ENCODE assay signal across 8 cellular contexts in genomic region chr4:2961411-2962098, GRCh38. TPM values are rescaled to one million over a fixed set of nuclear protein-coding genes. Genes with fewer than 3 reads are reported as not detected.
DNase-seq lines count a peak whose midpoint lies in the region; ATAC-seq, FAIRE-seq and TF ChIP-seq lines count a peak whose summit lies in the region.

No MANE protein-coding gene starts in this region.

- 90% methylated on average over 15 of the region's 15 CpGs; no CpG with 5 or more reads in 1 of the 2 experiments for WGBS in H1 (ENCODE audit: extremely low coverage in 1 of 2, insufficient coverage in 1 of 2, insufficient read length in 1 of 2, insufficient replicate concordance in 2 of 2, low coverage in 1 of 2, low lambda C conversion rate in 2 of 2, missing lambda C conversion rate in 1 of 2), 2 experiments

- H3K14ac ChIP-seq in H1 (ENCODE audit: insufficient read length) = no peak overlapping the region

- CTCF ChIA-PET in H1 (lab: Charles Lee; ENCODE audit: partially characterized antibody) = interaction anchor here (0.7 to 1.2 kb wide), 4 partner anchors 9 to 699 kb away, joined by 3 to 4 read pairs (median 4); no protein-coding TSS in a partner anchor

- H2AFZ ChIP-seq in H1 (ENCODE audit: low read length) = no peak overlapping the region

- peak overlapping the region in 1 of 4 experiments; percentile 23; a peak in 1 of 7 replicates for H3K9ac ChIP-seq in H1 (replicated peaks in 1 of 4; ENCODE audit: extremely low read depth in 1 of 4, low read depth in 3 of 4, low read length in 3 of 4)

- TF ChIP-seq CTCF in H1 (IDR thresholded peaks at IDR 0.05; ENCODE audit: control extremely low read depth in 1 of 3, insufficient read depth in 1 of 3, low read depth in 1 of 3, low read length in 3 of 3) = no peak

- peaks cover 2 to 8% of the 10 kb centered on the region in 2 experiments for H4K20me1 ChIP-seq in H1 (replicated peaks in 1 of 2; ENCODE audit: control insufficient read depth in 1 of 2, insufficient read depth in 2 of 2, low read length in 2 of 2)

- H3K23ac ChIP-seq in H1 (ENCODE audit: insufficient read length) = no peak overlapping the region

- peaks cover 3 to 9% (median 6%) of the 10 kb centered on the region in 4 experiments; a peak in 5 of 7 replicates for H3K4me1 ChIP-seq in H1 (replicated peaks in 1 of 4; ENCODE audit: control insufficient read depth in 3 of 4, insufficient read depth in 4 of 4, low read length in 3 of 4)

- no peak overlapping the region for H2BK20ac ChIP-seq in H1 (ENCODE audit: low read length)

- TF ChIP-seq POLR2A in H1 (IDR thresholded peaks at IDR 0.05; ENCODE audit: control extremely low read depth in 1 of 2, low read depth in 2 of 2, low read length in 2 of 2) = no peak

- no peak overlapping the region; the same call in 1 of the 2 replicates for H4K8ac ChIP-seq in H1 (ENCODE audit: extremely low read depth, insufficient read depth, low read length)

- H3K9me3 ChIP-seq in H1 (ENCODE audit: insufficient read depth in 2 of 2, low read depth in 1 of 2, low read length in 1 of 2) = peaks cover under 1 to 3% of the 10 kb centered on the region in 2 experiments

- peaks cover 16% of the 10 kb centered on the region; the same call in 1 of the 2 replicates for H3K23me2 ChIP-seq in H1 (ENCODE audit: low read depth, low read length)

- H4K5ac ChIP-seq in H1 (ENCODE audit: insufficient read length, low read depth, low read length) = no peak overlapping the region

- TF ChIP-seq RAD21 in H1 (IDR thresholded peaks at IDR 0.05 in 1 of 2, conservative IDR thresholded peaks at IDR 0.05 in 1 of 2; ENCODE audit: low read depth in 2 of 2, low read length in 2 of 2) = no peak

- H3K4me2 ChIP-seq in H1 (ENCODE audit: insufficient read depth in 1 of 2, low read depth in 2 of 2, low read length in 2 of 2) = peak overlapping the region; percentile 87 to 89

- H3K27ac ChIP-seq in H1 (ENCODE audit: low read depth, low read length) = peak overlapping the region; percentile 39; the same call in 1 of the 2 replicates

- H2BK5ac ChIP-seq in H1 (ENCODE audit: low read depth, low read length) = no peak overlapping the region

- peaks cover 12 to 28% (median 16%) of the 10 kb centered on the region in 4 experiments for H3K36me3 ChIP-seq in H1 (ENCODE audit: control insufficient read depth in 2 of 4, insufficient read depth in 4 of 4, low read length in 3 of 4)

- H2AK5ac ChIP-seq in H1 (ENCODE audit: low read depth, low read length) = no peak overlapping the region

- no peak for TF ChIP-seq EP300 in H1 (IDR thresholded peaks at IDR 0.05; ENCODE audit: borderline replicate concordance in 1 of 2, low read depth in 2 of 2, low read length in 2 of 2)

- FAIRE-seq in H1 (lab: Jason Lieb, UNC) = no peak

- no peak overlapping the region for H2BK12ac ChIP-seq in H1 (ENCODE audit: low read depth, low read length)

- no peak overlapping the region for H4K91ac ChIP-seq in H1 (replicated peaks; ENCODE audit: insufficient read length, low read length)

- POLR2A ChIA-PET in H1 (lab: Charles Lee; ENCODE audit: partially characterized antibody) = interaction anchor here (0.6 to 3.4 kb wide), 8 partner anchors 7 to 94 kb away, joined by 3 to 13 read pairs (median 3); no protein-coding TSS in a partner anchor

- peaks cover 0 to 7% (median 6%) of the 10 kb centered on the region in 4 experiments; a peak in 4 of 7 replicates for H3K27me3 ChIP-seq in H1 (replicated peaks in 1 of 4; ENCODE audit: control insufficient read depth in 3 of 4, extremely low read depth in 1 of 4, insufficient read depth in 3 of 4, low read length in 3 of 4)

- peak; percentile 50 for DNase-seq in DMS 273 (lab: John Stamatoyannopoulos, UW; ENCODE audit: unreplicated experiment)
- no peak for DNase-seq in DMS 273 treated with DMSO at 0.1 percent for 48 hours (lab: John Stamatoyannopoulos, UW)
- DNase-seq in RPMI8226 = peak; percentile 33
- no peak for DNase-seq in H1 (ENCODE audit: low read depth in 1 of 2, low spot score in 2 of 2)
- peak; percentile 17 for DNase-seq in retina
- no peak for DNase-seq in MV-4-11 (lab: John Stamatoyannopoulos, UW)
- DNase-seq in germinal center (ENCODE audit: low spot score) = no peak

- no peak overlapping the region for H2BK120ac ChIP-seq in H1 (replicated peaks; ENCODE audit: low read depth, low read length)

- H3K4ac ChIP-seq in H1 (replicated peaks; ENCODE audit: insufficient read length, low read depth, low read length) = no peak overlapping the region

- no peak overlapping the region for H3K56ac ChIP-seq in H1 (replicated peaks; ENCODE audit: insufficient read length, low read depth, low read length)

- no peak overlapping the region for H2BK15ac ChIP-seq in H1 (ENCODE audit: low read length)

- H3K79me2 ChIP-seq in H1 (ENCODE audit: control insufficient read depth in 1 of 2, insufficient read depth in 2 of 2, low read length in 2 of 2) = peaks cover 2 to 43% of the 10 kb centered on the region in 2 experiments; a peak in 3 of 4 replicates

- peak overlapping the region; percentile 75 to 79 (median 76); a peak in 6 of 8 replicates for H3K4me3 ChIP-seq in H1 (ENCODE audit: extremely low read depth in 1 of 4, insufficient read depth in 2 of 4, low read depth in 3 of 4, low read length in 4 of 4)

- no peak overlapping the region for H3K18ac ChIP-seq in H1 (ENCODE audit: extremely low read depth, low read length)

- no peak for ATAC-seq in GM18498 (IDR thresholded peaks at IDR 0.05; ENCODE audit: unreplicated experiment)

- peaks cover 5% of the 10 kb centered on the region for H3K79me1 ChIP-seq in H1 (ENCODE audit: low read depth, low read length)

TF ChIP-seq in H1, 55 proteins besides CTCF, POLR2A, EP300 and RAD21:
- no peak for TF ChIP-seq USF2 (IDR thresholded peaks at IDR 0.05; ENCODE audit: low read length)

RNA-seq across cellular contexts. Expression of gene NOP14, which starts 1.7 kb away (rescaled TPM):
- 44.4 and 45.3 TPM in 2 replicates for total RNA-seq in H1 (2021; fragmentation: NEBNext Ultra II Directional; extraction: Animal tissue kit (Norgen Biotek cat#: 25700))
- 8.6 TPM in 2 replicates for polyA plus RNA-seq in H1 (2011; rRNA removed)
- 9.5 TPM for polyA plus RNA-seq in H1 (2011; cell fraction: cytosol; rRNA removed)
- 13.1 TPM for polyA plus RNA-seq in H1 (2011; cell fraction: nucleus; rRNA removed)
- polyA plus RNA-seq in H1 (2012, experiment 1 of 2) = 32.1 to 38.1 TPM (median 36.6 TPM) in 4 replicates
- 15.3 TPM for polyA plus RNA-seq in H1 (2012, experiment 2 of 2)
- polyA plus RNA-seq in H1 (2013, experiment 1 of 2) = 44.3 TPM
- polyA plus RNA-seq in H1 (2013, experiment 2 of 2) = 41.2 TPM
- 8.9 and 9.4 TPM in 2 replicates for polyA minus RNA-seq in H1 (2011; rRNA and poly(A)+ RNA removed)
- polyA minus RNA-seq in H1 (2011; cell fraction: cytosol; rRNA and poly(A)+ RNA removed) = 19.7 TPM
- 17.3 TPM for polyA minus RNA-seq in H1 (2011; cell fraction: nucleus; rRNA and poly(A)+ RNA removed)

RNA-seq across cellular contexts. Expression of gene GRK4, which starts 1.8 kb away (rescaled TPM):
- total RNA-seq in H1 (2021; fragmentation: NEBNext Ultra II Directional; extraction: Animal tissue kit (Norgen Biotek cat#: 25700)) = 1.8 and 2.1 TPM in 2 replicates
- 0.69 and 0.77 TPM in 2 replicates for polyA plus RNA-seq in H1 (2011; rRNA removed)
- 1.2 TPM for polyA plus RNA-seq in H1 (2011; cell fraction: cytosol; rRNA removed)
- polyA plus RNA-seq in H1 (2011; cell fraction: nucleus; rRNA removed) = 1.0 TPM
- polyA plus RNA-seq in H1 (2012, experiment 1 of 2) = 0.85 to 1.4 TPM (median 1.1 TPM) in 4 replicates
- 0.50 TPM for polyA plus RNA-seq in H1 (2012, experiment 2 of 2)
- polyA plus RNA-seq in H1 (2013, experiment 1 of 2) = 1.6 TPM
- polyA plus RNA-seq in H1 (2013, experiment 2 of 2) = 1.4 TPM
- polyA minus RNA-seq in H1 (2011; rRNA and poly(A)+ RNA removed) = 1.1 TPM in 2 replicates
- polyA minus RNA-seq in H1 (2011; cell fraction: cytosol; rRNA and poly(A)+ RNA removed) = 0.73 TPM
- polyA minus RNA-seq in H1 (2011; cell fraction: nucleus; rRNA and poly(A)+ RNA removed) = 1.9 TPM

Comparison
In these comparisons a context has a peak if more than half of its experiments do, and no peak if none do; other contexts are left out.
1. DNase-seq: peak in DMS 273 (single experiment), RPMI8226 (single experiment) and retina (single experiment); none in DMS 273 treated with DMSO at 0.1 percent for 48 hours (single experiment), H1 (0 of 2), MV-4-11 (single experiment) and germinal center (single experiment).